Comparison of ENCODE assay signal across 10 cellular contexts in genomic region chr10:72802291-72803118, GRCh38.
DNase-seq lines count a peak whose midpoint lies in the region; ATAC-seq and TF ChIP-seq lines count a peak whose summit lies in the region.
"Had no signal": no experiment of that assay in that cellular context is flagged by ENCODE, and none has a peak within 500 bp of the region (broad histone marks: within the 10 kb centered on the region; RNA-seq: fewer than 3 reads in every experiment).

No MANE protein-coding gene starts in this region.

- intact Hi-C loops in sciatic nerve (cut with DNase I) = no loop called here

- in situ Hi-C loops in GM13976 (cut with MboI; ENCODE audit: low sequenced_read_pairs, unreplicated experiment) = no loop called here

- H3K4me3 ChIP-seq in RWPE2 (ENCODE audit: severe bottlenecking) = no peak overlapping the region

- peaks cover 26% of the 10 kb centered on the region for H3K4me1 ChIP-seq in RWPE2 (ENCODE audit: insufficient read depth, poor library complexity, severe bottlenecking)

- H3K27ac ChIP-seq in RWPE2 (ENCODE audit: poor library complexity, severe bottlenecking) = peak overlapping the region; percentile 62

- ATAC-seq in RWPE2 (ENCODE audit: low read depth) (peak; percentile 91), sciatic nerve (peak; percentile 70), GM21528 (IDR thresholded peaks at IDR 0.05; ENCODE audit: low FRiP score, unreplicated experiment) (no peak), GM21619 (IDR thresholded peaks at IDR 0.05; ENCODE audit: unreplicated experiment) (no peak)
- ATAC-seq: activated naive CD8-positive, alpha-beta T cell treated with anti-CD3 and anti-CD28 coated beads, Interleukin-2, amount 50 U/mL, for 24 hours had no signal

- H3K9me3 ChIP-seq in RWPE2 (ENCODE audit: severe bottlenecking) = no peaks in the 10 kb centered on the region

- H3K27me3 ChIP-seq in RWPE2 (ENCODE audit: insufficient read depth, poor library complexity, severe bottlenecking) = no peaks in the 10 kb centered on the region

- peak; percentile 18 for DNase-seq in GM13976 (ENCODE audit: low spot score)
- DNase-seq in RWPE2 (ENCODE audit: low spot score) = no peak
- peak; percentile 59 for DNase-seq in fibroblast of gingiva (ENCODE audit: low read depth)
- DNase-seq in sciatic nerve (ENCODE audit: low spot score) = no peak
- DNase-seq in SKM-1 treated with dmso at 0.1 percent for 144 hours (lab: John Stamatoyannopoulos, UW; ENCODE audit: unreplicated experiment) = no peak
- DNase-seq in NCI-H1105 (lab: John Stamatoyannopoulos, UW) = no peak
- DNase-seq: activated naive CD8-positive, alpha-beta T cell treated with anti-CD3 and anti-CD28 coated beads, Interleukin-2, amount 50 U/mL, for 24 hours; hypothalamus had no signal

- H3K36me3 ChIP-seq in RWPE2 (ENCODE audit: low read depth) = no peaks in the 10 kb centered on the region

- TF ChIP-seq CTCF in GM13976 (IDR thresholded peaks at IDR 0.05; ENCODE audit: borderline replicate concordance, control extremely low read depth, extremely low read depth, insufficient read depth, missing control alignments) (no peak), RWPE2 (IDR thresholded peaks at IDR 0.05; ENCODE audit: poor library complexity, severe bottlenecking) (no peak)

Comparison
In these comparisons a context has a peak if more than half of its experiments do, and no peak if none do; other contexts are left out.
1. DNase-seq: peak in GM13976 (single experiment) and fibroblast of gingiva (single experiment); none in RWPE2 (single experiment), sciatic nerve (single experiment), SKM-1 treated with dmso at 0.1 percent for 144 hours (single experiment) and NCI-H1105 (single experiment).
2. ATAC-seq: peak in RWPE2 (single experiment) and sciatic nerve (single experiment); none in GM21528 (single experiment) and GM21619 (single experiment).